3 cellular contexts compared by ENCODE assay signal in genomic region chr4:9141050-9141449, GRCh38. TPM values are rescaled to one million over a fixed set of nuclear protein-coding genes. Genes with fewer than 3 reads are reported as not detected.
"Had no signal": no experiment of that assay in that cellular context is flagged by ENCODE, and none has a peak within 500 bp of the region (broad histone marks: within the 10 kb centered on the region; RNA-seq: fewer than 3 reads in every experiment).

No MANE protein-coding gene starts in this region.

RNA-seq across cellular contexts. Expression of gene FAM90A26, which starts 29.2 kb away (rescaled TPM):
- total RNA-seq: HT1080, Right ventricle myocardium superior, SJSA1 had no signal
